In genomic region chr11:78532991-78533861, GRCh38 we compare ENCODE assay signal across 11 cellular contexts. TPM values are rescaled to one million over a fixed set of nuclear protein-coding genes. Genes with fewer than 3 reads are reported as not detected.
DNase-seq lines count a peak whose midpoint lies in the region; ATAC-seq lines count a peak whose summit lies in the region.
"Had no signal": no experiment of that assay in that cellular context is flagged by ENCODE, and none has a peak within 500 bp of the region (broad histone marks: within the 10 kb centered on the region; RNA-seq: fewer than 3 reads in every experiment).

No MANE protein-coding gene starts in this region.

- no peak overlapping the region for H3K27ac Mint-ChIP-seq in activated naive CD4-positive, alpha-beta T cell treated with anti-CD3 and anti-CD28 coated beads, Interleukin-2, amount 50 U/mL, for 72 hours

- peak; percentile 42 for ATAC-seq in GM18858 (IDR thresholded peaks at IDR 0.05; ENCODE audit: unreplicated experiment)
- ATAC-seq in GM21737 (IDR thresholded peaks at IDR 0.05; ENCODE audit: unreplicated experiment) = peak; percentile 58
- peak; percentile 75 for ATAC-seq in HG03571 (IDR thresholded peaks at IDR 0.05; ENCODE audit: unreplicated experiment)
- ATAC-seq in activated naive CD4-positive, alpha-beta T cell treated with anti-CD3 and anti-CD28 coated beads, Interleukin-2, amount 50 U/mL, for 72 hours = no peak

- H3K36me3 Mint-ChIP-seq in activated naive CD4-positive, alpha-beta T cell treated with anti-CD3 and anti-CD28 coated beads, Interleukin-2, amount 50 U/mL, for 72 hours = peaks cover 3 to 5% of the 10 kb centered on the region in 2 donors

- peak; percentile 38 for DNase-seq in germinal center (ENCODE audit: low spot score)
- DNase-seq in cortex of kidney (lab: John Stamatoyannopoulos, UW) = no peak
- DNase-seq in glomerular visceral epithelial cell (ENCODE audit: extremely low spot score) = no peak
- no peak for DNase-seq in activated naive CD4-positive, alpha-beta T cell treated with anti-CD3 and anti-CD28 coated beads, Interleukin-2, amount 50 U/mL, for 72 hours (ENCODE audit: low spot score in 2 of 2)
- no peak for DNase-seq in NCI-H2107 treated with DMSO at 0.1 percent for 48 hours (lab: John Stamatoyannopoulos, UW; ENCODE audit: unreplicated experiment)
- DNase-seq: activated effector memory CD4-positive, alpha-beta T cell treated with anti-CD3 and anti-CD28 coated beads, Interleukin-2, amount 50 U/mL, for 16 hours; DMS 273 treated with DMSO at 0.1 percent for 48 hours; NCI-H526 had no signal

- no peaks in the 10 kb centered on the region for H3K9me3 Mint-ChIP-seq in activated naive CD4-positive, alpha-beta T cell treated with anti-CD3 and anti-CD28 coated beads, Interleukin-2, amount 50 U/mL, for 72 hours

RNA-seq across cellular contexts. Expression of gene NARS2, which starts 41.4 kb away (rescaled TPM):
- total RNA-seq in activated naive CD4-positive, alpha-beta T cell treated with anti-CD3 and anti-CD28 coated beads, Interleukin-2, amount 50 U/mL, for 72 hours = 10 to 100 TPM; 18.5 to 18.7 TPM

Comparison
In these comparisons a context has a peak if more than half of its experiments do, and no peak if none do; other contexts are left out.
1. ATAC-seq: peak in GM18858 (single experiment), GM21737 (single experiment) and HG03571 (single experiment); none in activated naive CD4-positive, alpha-beta T cell treated with anti-CD3 and anti-CD28 coated beads, Interleukin-2, amount 50 U/mL, for 72 hours (0 of 2).